In genomic region chr1:34825455-34826081, GRCh38 we compare ENCODE assay signal across 14 cellular contexts. TPM values are rescaled to one million over a fixed set of nuclear protein-coding genes. Genes with fewer than 3 reads are reported as not detected.
A peak's percentile ranks its signal among the peaks of the same experiment; 100 is the strongest.
DNase-seq lines count a peak whose midpoint lies in the region; ATAC-seq, FAIRE-seq and TF ChIP-seq lines count a peak whose summit lies in the region.
"Had no signal": no experiment of that assay in that cellular context is flagged by ENCODE, and none has a peak within 500 bp of the region (broad histone marks: within the 10 kb centered on the region; RNA-seq: fewer than 3 reads in every experiment).

No MANE protein-coding gene starts in this region.

- H3K9ac ChIP-seq in endothelial cell of umbilical vein (replicated peaks; ENCODE audit: extremely low read depth, insufficient read depth, low read length) = no peak overlapping the region

- peak; percentile 31 for FAIRE-seq in endothelial cell of umbilical vein (lab: Jason Lieb, UNC)
- FAIRE-seq in frontal cortex (lab: Jason Lieb, UNC) = no peak
- FAIRE-seq: GM12878 had no signal

- H4K20me1 ChIP-seq in endothelial cell of umbilical vein (replicated peaks; ENCODE audit: control insufficient read depth, extremely low read depth, insufficient read depth, low read length) = no peaks in the 10 kb centered on the region

- H3K4me3 ChIP-seq in endothelial cell of umbilical vein (replicated peaks in 1 of 3; ENCODE audit: insufficient read depth in 1 of 3, low read depth in 1 of 3, low read length in 3 of 3) (no peak overlapping the region), mucosa of descending colon (no peak overlapping the region)
- H3K4me3 ChIP-seq: GM12878 had no signal

- CTCF ChIA-PET in endothelial cell of umbilical vein (lab: Charles Lee) = interaction anchor here (1.3 kb wide), 1 partner anchor 27 kb away, joined by 5 read pairs; no protein-coding TSS in a partner anchor

- POLR2A ChIA-PET in endothelial cell of umbilical vein (lab: Charles Lee) = no interaction called here

- no peak overlapping the region for H2AFZ ChIP-seq in endothelial cell of umbilical vein (ENCODE audit: low read depth, low read length)

- peaks cover 2 to 3% of the 10 kb centered on the region in 2 experiments for H3K27me3 ChIP-seq in endothelial cell of umbilical vein (ENCODE audit: control insufficient read depth in 2 of 2, insufficient read depth in 2 of 2, low read length in 2 of 2)

- no peaks in the 10 kb centered on the region for H3K4me1 ChIP-seq in endothelial cell of umbilical vein (ENCODE audit: control insufficient read depth, extremely low read depth, insufficient read depth, low read length)
- H3K4me1 ChIP-seq in mucosa of descending colon (ENCODE audit: low read depth) = peaks cover 4% of the 10 kb centered on the region

- H3K4me2 ChIP-seq in endothelial cell of umbilical vein (ENCODE audit: insufficient read depth, low read length) = no peak overlapping the region

- no peaks in the 10 kb centered on the region for H3K36me3 ChIP-seq in endothelial cell of umbilical vein (ENCODE audit: control insufficient read depth in 2 of 2, extremely low read depth in 1 of 2, insufficient read depth in 2 of 2, low read length in 2 of 2)
- H3K36me3 ChIP-seq in mucosa of descending colon (ENCODE audit: low read depth) = no peaks in the 10 kb centered on the region

- no peak for TF ChIP-seq CTCF in endothelial cell of umbilical vein (IDR thresholded peaks at IDR 0.05; ENCODE audit: extremely low read depth in 1 of 2, insufficient read depth in 1 of 2, low read depth in 1 of 2, low read length in 2 of 2)
- no peak for TF ChIP-seq CTCF in mucosa of descending colon (IDR thresholded peaks at IDR 0.05)

- H3K9me3 ChIP-seq in endothelial cell of umbilical vein (replicated peaks; ENCODE audit: control insufficient read depth, insufficient read depth, low read length) (no peaks in the 10 kb centered on the region), mucosa of descending colon (no peaks in the 10 kb centered on the region)

- H3K27ac ChIP-seq in endothelial cell of umbilical vein (ENCODE audit: insufficient read depth, low read depth, low read length) = no peak overlapping the region

- no TSS peak for BruUV-seq in endothelial cell of umbilical vein (replicated peaks; lab: Mats Ljungman, UMichigan)

- ATAC-seq in mucosa of descending colon = peak; percentile 88
- ATAC-seq: GM12878 had no signal

- DNase-seq in ELF-1 (ENCODE audit: low read depth, low spot score) (peak; percentile 68), NCI-H774 (lab: John Stamatoyannopoulos, UW) (peak; percentile 13), endothelial cell of umbilical vein (ENCODE audit: low read depth, low spot score) (peak; percentile 97), mucosa of descending colon (peak in 2 of 3 donors; percentile 31 to 32), frontal cortex (ENCODE audit: low spot score in 2 of 2) (no peak), activated gamma-delta T cell treated with Interleukin-2 at 50 U/mL for 16 hours (no peak), UCSD-AML1 (lab: John Stamatoyannopoulos, UW; ENCODE audit: unreplicated experiment) (no peak), SIG-M5 treated with dmso at 0.1 percent for 504 hours (lab: John Stamatoyannopoulos, UW; ENCODE audit: unreplicated experiment) (no peak)
- DNase-seq: DMS79 treated with DMSO at 0.1 percent for 48 hours; NCI-H1105; NCI-H82; stimulated activated CD4-positive, alpha-beta T cell treated with anti-CD3 and anti-CD28 coated beads, Interleukin-1b, Interleukin-23, amount 100 ng/mL, for 48 hours had no signal

- no peak for TF ChIP-seq POLR2A in endothelial cell of umbilical vein (IDR thresholded peaks at IDR 0.05; ENCODE audit: low read depth, low read length)

- intact Hi-C loops in endothelial cell of umbilical vein (cut with micrococcal nuclease) = loop anchor here (1.0 kb wide), 1 partner anchor 19 kb away; no protein-coding TSS in a partner anchor
- intact Hi-C loops in mucosa of descending colon (cut with DNase I, micrococcal nuclease) = no loop called here

- dilution Hi-C loops in endothelial cell of umbilical vein (cut with MboI; ENCODE audit: extremely low pct_ligation_motif_present, low sequenced_read_pairs) = no loop called here

- no peaks in the 10 kb centered on the region for H3K9me1 ChIP-seq in endothelial cell of umbilical vein (replicated peaks; ENCODE audit: control insufficient read depth, extremely low read depth, insufficient read depth, low read length)

- H3K79me2 ChIP-seq in endothelial cell of umbilical vein (ENCODE audit: control insufficient read depth, insufficient read depth, low read length) = no peaks in the 10 kb centered on the region

TF ChIP-seq in endothelial cell of umbilical vein, 7 proteins besides CTCF, POLR2A, EP300 and RAD21:
- TF ChIP-seq GATA2 (IDR thresholded peaks at IDR 0.05; ENCODE audit: insufficient read depth, insufficient read length, low read depth, low read length) (no peak), EZH2 (IDR thresholded peaks at IDR 0.05; ENCODE audit: borderline replicate concordance, low read depth, low read length, severe bottlenecking) (peak; percentile 26)
TF ChIP-seq in endothelial cell of umbilical vein: peak in this region for 1.

RNA-seq across cellular contexts. Expression of gene GJA4, which starts 32.8 kb away (rescaled TPM):
- total RNA-seq in endothelial cell of umbilical vein (22.1 TPM in 2 replicates), mucosa of descending colon (1 to 10 TPM in 2 of 3 donors, under 1 TPM in 1; 0.84 to 4.1 (median 2.7) TPM), frontal cortex (3.3 TPM)
- 175 and 265 TPM in 2 replicates for polyA plus RNA-seq in endothelial cell of umbilical vein
- 56.7 and 70.5 TPM in 2 replicates for polyA plus RNA-seq in endothelial cell of umbilical vein (2011; cell fraction: cytosol; rRNA removed)
- polyA plus RNA-seq in endothelial cell of umbilical vein (2011; cell fraction: nucleus; rRNA removed) = 21.7 and 27.7 TPM in 2 replicates
- 3.1 and 3.6 TPM in 2 replicates for polyA plus RNA-seq in endothelial cell of umbilical vein (2012)
- polyA minus RNA-seq in endothelial cell of umbilical vein = 84.2 and 89.6 TPM in 2 replicates
- not detected for polyA minus RNA-seq in endothelial cell of umbilical vein (2011; cell fraction: cytosol; rRNA and poly(A)+ RNA removed)
- 15.0 and 19.9 TPM in 2 replicates for polyA minus RNA-seq in endothelial cell of umbilical vein (2011; cell fraction: nucleus; rRNA and poly(A)+ RNA removed)
- total RNA-seq: fibroblast of villous mesenchyme had no signal

RNA-seq across cellular contexts. Expression of gene SMIM12, which starts 34.0 kb away (rescaled TPM):
- total RNA-seq in endothelial cell of umbilical vein (54.7 and 66.2 TPM in 2 replicates), mucosa of descending colon (10 to 100 TPM; 50.8 to 53.8 (median 51.8) TPM), frontal cortex (7.7 TPM)
- 85.9 TPM in 2 replicates for polyA plus RNA-seq in endothelial cell of umbilical vein
- polyA plus RNA-seq in endothelial cell of umbilical vein (2011; cell fraction: cytosol; rRNA removed) = 76.3 and 87.7 TPM in 2 replicates
- 37.8 and 40.8 TPM in 2 replicates for polyA plus RNA-seq in endothelial cell of umbilical vein (2011; cell fraction: nucleus; rRNA removed)
- 49.5 and 57.3 TPM in 2 replicates for polyA plus RNA-seq in endothelial cell of umbilical vein (2012)
- 47.4 and 52.7 TPM in 2 replicates for polyA minus RNA-seq in endothelial cell of umbilical vein
- polyA minus RNA-seq in endothelial cell of umbilical vein (2011; cell fraction: cytosol; rRNA and poly(A)+ RNA removed) = 20.1 TPM
- polyA minus RNA-seq in endothelial cell of umbilical vein (2011; cell fraction: nucleus; rRNA and poly(A)+ RNA removed) = 19.8 and 21.2 TPM in 2 replicates

RNA-seq across cellular contexts. Expression of gene GJB3, which starts 44.6 kb away (rescaled TPM):
- total RNA-seq in endothelial cell of umbilical vein (not detected in 2 replicates), mucosa of descending colon (1 to 10 TPM; 2.7 to 6.1 (median 4.5) TPM), frontal cortex (not detected)
- 0.05 TPM in 1 of 2 replicates, not detected in the other for polyA plus RNA-seq in endothelial cell of umbilical vein
- polyA plus RNA-seq in endothelial cell of umbilical vein (2011; cell fraction: cytosol; rRNA removed) = 0.03 TPM in 1 of 2 replicates, not detected in the other
- not detected in 2 replicates for polyA plus RNA-seq in endothelial cell of umbilical vein (2011; cell fraction: nucleus; rRNA removed)
- polyA plus RNA-seq in endothelial cell of umbilical vein (2012) = not detected in 2 replicates
- not detected in 2 replicates for polyA minus RNA-seq in endothelial cell of umbilical vein
- 11.2 TPM for polyA minus RNA-seq in endothelial cell of umbilical vein (2011; cell fraction: cytosol; rRNA and poly(A)+ RNA removed)
- 0.24 TPM in 1 of 2 replicates, not detected in the other for polyA minus RNA-seq in endothelial cell of umbilical vein (2011; cell fraction: nucleus; rRNA and poly(A)+ RNA removed)
- total RNA-seq: fibroblast of villous mesenchyme, GM12878 had no signal
- polyA plus RNA-seq: GM12878 had no signal

Comparison
In these comparisons a context has a peak if more than half of its experiments do, and no peak if none do; other contexts are left out.
1. DNase-seq: peak in ELF-1 (single experiment), NCI-H774 (single experiment), endothelial cell of umbilical vein (single experiment) and mucosa of descending colon (2 of 3); none in frontal cortex (0 of 2), activated gamma-delta T cell treated with Interleukin-2 at 50 U/mL for 16 hours (single experiment), UCSD-AML1 (single experiment) and SIG-M5 treated with dmso at 0.1 percent for 504 hours (single experiment).